Comparison of ENCODE assay signal across 8 cellular contexts in genomic region chr17:1422907-1423306, GRCh38. TPM values are rescaled to one million over a fixed set of nuclear protein-coding genes. Genes with fewer than 3 reads are reported as not detected.
DNase-seq lines count a peak whose midpoint lies in the region; ATAC-seq and TF ChIP-seq lines count a peak whose summit lies in the region.

No MANE protein-coding gene starts in this region.

- BruUV-seq in Panc1 (replicated peaks; lab: Mats Ljungman, UMichigan): no TSS peak

- no peak overlapping the region for H3K4me3 ChIP-seq in Panc1 (ENCODE audit: low read depth in 2 of 2, low read length in 2 of 2)
- H3K4me3 ChIP-seq in BE2C (ENCODE audit: low read depth, low read length): no peak overlapping the region

- peaks cover 12% of the 10 kb centered on the region for H3K36me3 ChIP-seq in Panc1 (ENCODE audit: control insufficient read depth, insufficient read depth, low read length)
- peaks cover 3% of the 10 kb centered on the region; the same call in 1 of the 2 replicates for H3K36me3 ChIP-seq in BE2C

- DNase-seq in Caki2 (ENCODE audit: low read depth): peak; percentile 80
- DNase-seq in Panc1 (ENCODE audit: low read depth, low spot score): peak; percentile 81
- DNase-seq in non-pigmented ciliary epithelial cell (ENCODE audit: low read depth): peak; percentile 91
- no peak for DNase-seq in substantia nigra (lab: John Stamatoyannopoulos, UW)
- DNase-seq in BE2C: no peak
- no peak for DNase-seq in GM10248 (ENCODE audit: extremely low spot score)

- CTCF ChIA-PET in Panc1 (lab: Charles Lee) (no interaction called here), GM10248 (lab: Yijun Ruan, JAX) (interaction anchor here (2.3 kb wide), 1 partner anchor 9 kb away, joined by 7 read pairs; no protein-coding TSS in a partner anchor)

- no peaks in the 10 kb centered on the region for H3K4me1 ChIP-seq in Panc1 (ENCODE audit: control insufficient read depth, insufficient read depth, low read length)
- no peaks in the 10 kb centered on the region for H3K4me1 ChIP-seq in BE2C

- H3K27me3 ChIP-seq in Panc1 (ENCODE audit: control insufficient read depth, insufficient read depth, low read length) (no peaks in the 10 kb centered on the region), BE2C (no peaks in the 10 kb centered on the region)

- intact Hi-C loops in Panc1 (cut with micrococcal nuclease; ENCODE audit: unreplicated experiment): no loop called here

- no peaks in the 10 kb centered on the region for H3K9me3 ChIP-seq in Panc1 (ENCODE audit: control insufficient read depth, insufficient read depth, low read depth, low read length)
- no peaks in the 10 kb centered on the region for H3K9me3 ChIP-seq in BE2C

- H3K27ac ChIP-seq in Panc1 (ENCODE audit: low read length) (no peak overlapping the region), substantia nigra (ENCODE audit: low read depth, low read length, poor library complexity, severe bottlenecking) (no peak overlapping the region)

- TF ChIP-seq CTCF in Panc1 (IDR thresholded peaks at IDR 0.05): no peak
- no peak for TF ChIP-seq CTCF in BE2C (IDR thresholded peaks at IDR 0.05; ENCODE audit: low read depth, low read length)
- no peak for TF ChIP-seq CTCF in GM10248 (IDR thresholded peaks at IDR 0.05; ENCODE audit: control extremely low read depth, extremely low read depth, low read depth, missing control alignments)

- in situ Hi-C loops in Caki2 (cut with HindIII; ENCODE audit: low pct_unique_long_range_greater_than_20kb, low sequenced_read_pairs): no loop called here
- in situ Hi-C loops in Panc1 (cut with HindIII; ENCODE audit: low pct_unique_long_range_greater_than_20kb, low sequenced_read_pairs): no loop called here

- POLR2A ChIA-PET in Panc1 (lab: Charles Lee): no interaction called here
- POLR2A ChIA-PET in GM10248 (lab: Yijun Ruan, JAX): no interaction called here

- ATAC-seq in Panc1 (peak; percentile 84), esophagus mucosa (peak; percentile 94), HG02870 (IDR thresholded peaks at IDR 0.05; ENCODE audit: unreplicated experiment) (no peak)

RNA-seq across cellular contexts. Expression of gene YWHAE, which starts 22.9 kb away (rescaled TPM):
- total RNA-seq in Caki2 (2014; rRNA removed; shearing (Covaris generic); ENCODE audit: low replicate concordance): 148 and 194 TPM in 2 replicates
- total RNA-seq in Panc1 (2021; ENCODE audit: unreplicated experiment) (537 TPM), esophagus mucosa (483 TPM)
- 662 TPM for polyA plus RNA-seq in Panc1 (2012; ENCODE audit: insufficient read length)
- 609 TPM for polyA plus RNA-seq in BE2C (2012; ENCODE audit: insufficient read depth, insufficient read length, low read depth)

RNA-seq across cellular contexts. Expression of gene CRK, which starts 33.1 kb away (rescaled TPM):
- total RNA-seq in Caki2 (2014; rRNA removed; shearing (Covaris generic); ENCODE audit: low replicate concordance): 25.4 and 35.3 TPM in 2 replicates
- total RNA-seq in Panc1 (2021; ENCODE audit: unreplicated experiment): 67.0 TPM
- 46.2 TPM for polyA plus RNA-seq in Panc1 (2012; ENCODE audit: insufficient read length)
- total RNA-seq in esophagus mucosa: 42.2 TPM
- 29.0 TPM for polyA plus RNA-seq in BE2C (2012; ENCODE audit: insufficient read depth, insufficient read length, low read depth)

Comparison
In these comparisons a context has a peak if more than half of its experiments do, and no peak if none do; other contexts are left out.
1. DNase-seq: peak in Caki2 (single experiment), Panc1 (single experiment) and non-pigmented ciliary epithelial cell (single experiment); none in substantia nigra (0 of 49), BE2C (single experiment) and GM10248 (single experiment).